ENCODE assay signal across 23 cellular contexts in genomic region chr10:33289776-33290175, GRCh38. TPM values are rescaled to one million over a fixed set of nuclear protein-coding genes. Genes with fewer than 3 reads are reported as not detected.
DNase-seq lines count a peak whose midpoint lies in the region; ATAC-seq and TF ChIP-seq lines count a peak whose summit lies in the region.
"Had no signal": no experiment of that assay in that cellular context is flagged by ENCODE, and none has a peak within 500 bp of the region (broad histone marks: within the 10 kb centered on the region; RNA-seq: fewer than 3 reads in every experiment).

No MANE protein-coding gene starts in this region.

- no peak for TF ChIP-seq POLR2A in heart left ventricle (IDR thresholded peaks at IDR 0.05)

- CTCF ChIA-PET in Panc1 (lab: Charles Lee) = interaction anchor here (0.6 kb wide), 1 partner anchor 25 kb away, joined by 8 read pairs; no protein-coding TSS in a partner anchor

- H3K9me3 ChIP-seq in cardiac muscle cell (ENCODE audit: low read depth) = no peaks in the 10 kb centered on the region
- H3K9me3 ChIP-seq in heart left ventricle = no peaks in the 10 kb centered on the region
- H3K9me3 ChIP-seq in Panc1 (ENCODE audit: control insufficient read depth, insufficient read depth, low read depth, low read length) = no peaks in the 10 kb centered on the region
- H3K9me3 ChIP-seq: Peyer's patch had no signal

- H3K27ac ChIP-seq in cardiac muscle cell (peak overlapping the region; percentile 39), heart left ventricle (peak overlapping the region in 4 of 12 donors; percentile 51 to 67 (median 59)), Panc1 (ENCODE audit: low read length) (peak overlapping the region; percentile 96)
- H3K27ac ChIP-seq: KMS-11, Peyer's patch, SK-N-MC had no signal

- 68 to 78% (median 75%) methylated on average over 8 of the region's 8 CpGs for WGBS in heart left ventricle, 4 donors

- DNase-seq in cardiac muscle cell (ENCODE audit: low read depth in 1 of 2, low spot score in 1 of 2) = no peak
- DNase-seq in heart left ventricle = no peak
- no peak for DNase-seq in Panc1 (ENCODE audit: low read depth, low spot score)
- no peak for DNase-seq in neural crest cell (ENCODE audit: low read depth, low spot score)
- no peak for DNase-seq in HUDEP-2 (lab: John Stamatoyannopoulos, UW; ENCODE audit: unreplicated experiment in 76 of 76)
- no peak for DNase-seq in natural killer cell treated with Interleukin-12 subunit alpha and Interleukin-12 subunit beta and Interleukin-15 and Interleukin-18, amount 100 ng/mL, for 72 hours (ENCODE audit: low spot score)
- DNase-seq: 8988T, Calu3, DMS79 treated with DMSO at 0.1 percent for 48 hours, GF-D8, NCI-H1092, NCI-H1417 treated with DMSO at 0.1 percent for 48 hours, NCI-H1694 treated with DMSO at 0.1 percent for 48 hours, NCI-H2081, NCI-H2227 treated with DMSO at 0.1 percent for 48 hours, NCI-H526 treated with DMSO at 0.1 percent for 48 hours, Peyer's patch, SIG-M5 had no signal

- peaks cover 56% of the 10 kb centered on the region for H3K4me1 Mint-ChIP-seq in neural crest cell
- H3K4me1 Mint-ChIP-seq in natural killer cell treated with Interleukin-12 subunit alpha and Interleukin-12 subunit beta and Interleukin-15 and Interleukin-18, amount 100 ng/mL, for 72 hours (ENCODE audit: low read depth in 2 of 2) = no peaks in the 10 kb centered on the region

- H3K4me3 Mint-ChIP-seq in neural crest cell = peak overlapping the region; percentile 4
- no peak overlapping the region for H3K4me3 Mint-ChIP-seq in natural killer cell treated with Interleukin-12 subunit alpha and Interleukin-12 subunit beta and Interleukin-15 and Interleukin-18, amount 100 ng/mL, for 72 hours
- H3K4me3 Mint-ChIP-seq: IgD-negative memory B cell had no signal

- H3K27ac Mint-ChIP-seq in neural crest cell (ENCODE audit: unreplicated experiment) = no peak overlapping the region
- H3K27ac Mint-ChIP-seq in natural killer cell treated with Interleukin-12 subunit alpha and Interleukin-12 subunit beta and Interleukin-15 and Interleukin-18, amount 100 ng/mL, for 72 hours = no peak overlapping the region
- H3K27ac Mint-ChIP-seq: IgD-negative memory B cell had no signal

- H3K27me3 Mint-ChIP-seq in neural crest cell (ENCODE audit: low read depth) = no peaks in the 10 kb centered on the region
- H3K27me3 Mint-ChIP-seq in natural killer cell treated with Interleukin-12 subunit alpha and Interleukin-12 subunit beta and Interleukin-15 and Interleukin-18, amount 100 ng/mL, for 72 hours = peaks cover 34% of the 10 kb centered on the region in 2 donors

- in situ Hi-C loops in Panc1 (cut with HindIII; ENCODE audit: low pct_unique_long_range_greater_than_20kb, low sequenced_read_pairs) = no loop called here

- peaks cover 21% of the 10 kb centered on the region for H3K36me3 ChIP-seq in cardiac muscle cell
- peaks cover 0 to 23% (median 6%) of the 10 kb centered on the region in 9 donors for H3K36me3 ChIP-seq in heart left ventricle
- no peaks in the 10 kb centered on the region; the same call in 1 of the 2 replicates for H3K36me3 ChIP-seq in Panc1 (ENCODE audit: control insufficient read depth, insufficient read depth, low read length)
- H3K36me3 ChIP-seq: Peyer's patch had no signal

- intact Hi-C loops in heart left ventricle (cut with DNase I) (no loop called here), Panc1 (cut with micrococcal nuclease; ENCODE audit: unreplicated experiment) (no loop called here)

- ATAC-seq in heart left ventricle = no peak
- ATAC-seq in Panc1 = no peak
- no peak for ATAC-seq in HG03280 (IDR thresholded peaks at IDR 0.05; ENCODE audit: unreplicated experiment)
- no peak for ATAC-seq in GM19328 (IDR thresholded peaks at IDR 0.05; ENCODE audit: unreplicated experiment)
- ATAC-seq in natural killer cell treated with Interleukin-12 subunit alpha and Interleukin-12 subunit beta and Interleukin-15 and Interleukin-18, amount 100 ng/mL, for 72 hours = no peak

- BruUV-seq in Panc1 (replicated peaks; lab: Mats Ljungman, UMichigan) = no TSS peak

- H3K4me1 ChIP-seq in cardiac muscle cell (ENCODE audit: low read depth) (peaks cover 33% of the 10 kb centered on the region), heart left ventricle (peaks cover 12 to 100% (median 95%) of the 10 kb centered on the region in 12 donors), Panc1 (ENCODE audit: control insufficient read depth, insufficient read depth, low read length) (peaks cover 82% of the 10 kb centered on the region)
- H3K4me1 ChIP-seq: Peyer's patch had no signal

- no peak for TF ChIP-seq CTCF in cardiac muscle cell (IDR thresholded peaks at IDR 0.05; ENCODE audit: low read depth, low read length)
- TF ChIP-seq CTCF in heart left ventricle (IDR thresholded peaks at IDR 0.05) = no peak
- no peak for TF ChIP-seq CTCF in Panc1 (IDR thresholded peaks at IDR 0.05)
- TF ChIP-seq CTCF in neural crest cell (conservative IDR thresholded peaks at IDR 0.05) = no peak

- POLR2A ChIA-PET in Panc1 (lab: Charles Lee) = interaction anchor here (1.7 kb wide), 1 partner anchor 17 kb away, joined by 4 read pairs; no protein-coding TSS in a partner anchor

- H3K36me3 Mint-ChIP-seq in neural crest cell (ENCODE audit: low read depth) = no peaks in the 10 kb centered on the region
- no peaks in the 10 kb centered on the region for H3K36me3 Mint-ChIP-seq in natural killer cell treated with Interleukin-12 subunit alpha and Interleukin-12 subunit beta and Interleukin-15 and Interleukin-18, amount 100 ng/mL, for 72 hours
- H3K36me3 Mint-ChIP-seq: IgD-negative memory B cell had no signal

- no peaks in the 10 kb centered on the region for H3K9me3 Mint-ChIP-seq in neural crest cell
- H3K9me3 Mint-ChIP-seq in natural killer cell treated with Interleukin-12 subunit alpha and Interleukin-12 subunit beta and Interleukin-15 and Interleukin-18, amount 100 ng/mL, for 72 hours = no peaks in the 10 kb centered on the region
- H3K9me3 Mint-ChIP-seq: IgD-negative memory B cell had no signal

- no peak overlapping the region for H3K4me3 ChIP-seq in cardiac muscle cell
- H3K4me3 ChIP-seq in heart left ventricle = no peak overlapping the region
- no peak overlapping the region for H3K4me3 ChIP-seq in Panc1 (ENCODE audit: low read depth in 2 of 2, low read length in 2 of 2)
- H3K4me3 ChIP-seq: Peyer's patch had no signal

- H3K27me3 ChIP-seq in cardiac muscle cell = no peaks in the 10 kb centered on the region
- H3K27me3 ChIP-seq in heart left ventricle = no peaks in the 10 kb centered on the region
- H3K27me3 ChIP-seq in Panc1 (ENCODE audit: control insufficient read depth, insufficient read depth, low read length) = no peaks in the 10 kb centered on the region
- H3K27me3 ChIP-seq: Peyer's patch had no signal

RNA-seq across cellular contexts. Expression of gene NRP1, which starts 44.7 kb away (rescaled TPM):
- total RNA-seq in cardiac muscle cell (178 and 327 TPM in 2 replicates), heart left ventricle (100 to 1,000 TPM; 115 to 279 (median 173) TPM), Panc1 (2021; ENCODE audit: unreplicated experiment) (93.4 TPM), neural crest cell (14.5 and 16.1 TPM in 2 replicates)
- polyA plus RNA-seq in cardiac muscle cell (145 and 241 TPM in 2 replicates), heart left ventricle (10 to 100 TPM; 47.1 to 69.4 TPM)
- polyA plus RNA-seq in Panc1 (2012; ENCODE audit: insufficient read length) = 75.5 TPM
- 1 to 10 TPM in 1 of 2 donors, under 1 TPM in 1; 0.33 to 1.5 TPM for total RNA-seq in natural killer cell treated with Interleukin-12 subunit alpha and Interleukin-12 subunit beta and Interleukin-15 and Interleukin-18, amount 100 ng/mL, for 72 hours
- polyA plus RNA-seq: IgD-negative memory B cell had no signal
